Comparison of ENCODE assay signal across 16 cellular contexts in genomic region chr5:132949151-132949550, GRCh38.
"Had no signal": no experiment of that assay in that cellular context is flagged by ENCODE, and none has a peak within 500 bp of the region (broad histone marks: within the 10 kb centered on the region; RNA-seq: fewer than 3 reads in every experiment).

No MANE protein-coding gene starts in this region.

- H3K4me3 ChIP-seq: sigmoid colon, spleen, upper lobe of left lung had no signal

- H3K27me3 ChIP-seq: sigmoid colon, spleen, upper lobe of left lung had no signal

- DNase-seq: activated CD4-positive, alpha-beta T cell treated with anti-CD3 and anti-CD28 coated beads, Interleukin-2, amount 50 U/mL, for 4 hours; activated CD8-positive, alpha-beta memory T cell treated with anti-CD3 and anti-CD28 coated beads, Interleukin-2, amount 10 ng/mL, durations not matched to agents 7 days and 5 days; activated naive CD4-positive, alpha-beta T cell treated with anti-CD3 and anti-CD28 coated beads for 36 hours; activated T-cell treated with anti-CD3 and anti-CD28 coated beads, Interleukin-2, amount 50 U/mL, for 1 hour; caudate nucleus; effector memory CD8-positive, alpha-beta T cell; erythroblast; islet precursor cell; sigmoid colon; spleen; stimulated activated naive CD8-positive, alpha-beta T cell treated with anti-CD3 and anti-CD28 coated beads, Interleukin-15, amount 100 ng/mL, for 72 hours had no signal

- H3K27ac Mint-ChIP-seq: activated CD8-positive, alpha-beta memory T cell treated with anti-CD3 and anti-CD28 coated beads, Interleukin-2, amount 10 ng/mL, durations not matched to agents 7 days and 5 days; activated naive CD4-positive, alpha-beta T cell treated with anti-CD3 and anti-CD28 coated beads for 36 hours; activated T-helper 2 cell treated with anti-CD3 and anti-CD28 coated beads, Interferon-gamma antibody, Interleukin-2, Interleukin-4, amounts not matched to agents 10 μg/mL and 5 μg/mL and 100 μg/mL, durations not matched to agents 14 hours and 24 hours and 36 hours; dendritic cell treated with granulocyte-macrophage colony-stimulating factor and Interleukin-4, amounts not matched to agents 40 ng/mL and 50 ng/mL, for 4 days; stimulated activated naive CD8-positive, alpha-beta T cell treated with anti-CD3 and anti-CD28 coated beads, Interleukin-15, amount 100 ng/mL, for 72 hours had no signal

- H3K9me3 Mint-ChIP-seq: activated naive CD4-positive, alpha-beta T cell treated with anti-CD3 and anti-CD28 coated beads for 36 hours; activated T-helper 2 cell treated with anti-CD3 and anti-CD28 coated beads, Interferon-gamma antibody, Interleukin-2, Interleukin-4, amounts not matched to agents 10 μg/mL and 5 μg/mL and 100 μg/mL, durations not matched to agents 14 hours and 24 hours and 36 hours; dendritic cell treated with granulocyte-macrophage colony-stimulating factor and Interleukin-4, amounts not matched to agents 40 ng/mL and 50 ng/mL, for 4 days; effector memory CD8-positive, alpha-beta T cell; stimulated activated naive CD8-positive, alpha-beta T cell treated with anti-CD3 and anti-CD28 coated beads, Interleukin-15, amount 100 ng/mL, for 72 hours had no signal

- H3K27me3 Mint-ChIP-seq: activated CD8-positive, alpha-beta memory T cell treated with anti-CD3 and anti-CD28 coated beads, Interleukin-2, amount 10 ng/mL, durations not matched to agents 7 days and 5 days; dendritic cell treated with granulocyte-macrophage colony-stimulating factor and Interleukin-4, amounts not matched to agents 40 ng/mL and 50 ng/mL, for 4 days; effector memory CD8-positive, alpha-beta T cell; stimulated activated naive CD8-positive, alpha-beta T cell treated with anti-CD3 and anti-CD28 coated beads, Interleukin-15, amount 100 ng/mL, for 72 hours had no signal

- H3K27ac ChIP-seq: sigmoid colon, spleen, upper lobe of left lung had no signal

- H3K4me3 Mint-ChIP-seq: activated CD8-positive, alpha-beta memory T cell treated with anti-CD3 and anti-CD28 coated beads, Interleukin-2, amount 10 ng/mL, durations not matched to agents 7 days and 5 days; activated naive CD4-positive, alpha-beta T cell treated with anti-CD3 and anti-CD28 coated beads for 36 hours; dendritic cell treated with granulocyte-macrophage colony-stimulating factor and Interleukin-4, amounts not matched to agents 40 ng/mL and 50 ng/mL, for 4 days; effector memory CD8-positive, alpha-beta T cell; stimulated activated naive CD8-positive, alpha-beta T cell treated with anti-CD3 and anti-CD28 coated beads, Interleukin-15, amount 100 ng/mL, for 72 hours had no signal

- H2AFZ ChIP-seq: parathyroid adenoma had no signal

- ATAC-seq: activated CD4-positive, CD25-positive, alpha-beta regulatory T cell treated with anti-CD3 and anti-CD28 coated beads, Interleukin-2, amount 50 U/mL, for 24 hours; activated CD8-positive, alpha-beta memory T cell treated with anti-CD3 and anti-CD28 coated beads, Interleukin-2, amount 10 ng/mL, durations not matched to agents 7 days and 5 days; effector memory CD8-positive, alpha-beta T cell; stimulated activated naive CD8-positive, alpha-beta T cell treated with anti-CD3 and anti-CD28 coated beads, Interleukin-15, amount 100 ng/mL, for 72 hours had no signal
